ENCODE assay signal across 1 cellular context in genomic region chr13:21987793-21988192, GRCh38.
TF ChIP-seq lines count a peak whose summit lies in the region.

No MANE protein-coding gene starts in this region.

TF ChIP-seq in K562, 482 proteins besides CTCF, POLR2A, EP300 and RAD21 (continued from another document and continues in another):
- no peak for TF ChIP-seq AFF1 (IDR thresholded peaks at IDR 0.05; ENCODE audit: low read depth in 1 of 2, partially characterized antibody in 2 of 2)
- TF ChIP-seq CBX3 (IDR thresholded peaks at IDR 0.05; ENCODE audit: borderline replicate concordance in 1 of 2, low read length in 2 of 2), result no peak
- TF ChIP-seq ETS2 (tag; IDR thresholded peaks at IDR 0.05; ENCODE audit: borderline replicate concordance, poor library complexity, severe bottlenecking), result no peak
- TF ChIP-seq RNF2 (IDR thresholded peaks at IDR 0.05), result no peak
- TF ChIP-seq BRD4 (IDR thresholded peaks at IDR 0.05), result no peak
- TF ChIP-seq ZNF518B (CRISPR knock-in tag; IDR thresholded peaks at IDR 0.05), result no peak
- TF ChIP-seq TBP (optimal IDR thresholded peaks at IDR 0.05; ENCODE audit: low read depth, low read length), result no peak
- TF ChIP-seq ZBTB17 (CRISPR knock-in tag; IDR thresholded peaks at IDR 0.05), result no peak
- TF ChIP-seq PHB2 (IDR thresholded peaks at IDR 0.05; ENCODE audit: low read depth), result no peak
- TF ChIP-seq ZFPM2 (CRISPR knock-in tag; IDR thresholded peaks at IDR 0.05), result no peak
- TF ChIP-seq XRCC3 (IDR thresholded peaks at IDR 0.05), result no peak
- TF ChIP-seq POLR2AphosphoS5 (IDR thresholded peaks at IDR 0.05; ENCODE audit: control insufficient read depth, insufficient read depth, low read depth, low read length), result no peak
- no peak for TF ChIP-seq ZNF639 (CRISPR knock-in tag; conservative IDR thresholded peaks at IDR 0.05 in 1 of 2, IDR thresholded peaks at IDR 0.05 in 1 of 2)
- TF ChIP-seq HDAC1 (IDR thresholded peaks at IDR 0.05), result peak in 1 of 2 experiments; percentile 64; a peak in 1 of 4 replicates
- no peak for TF ChIP-seq EZH2 (IDR thresholded peaks at IDR 0.05; ENCODE audit: borderline replicate concordance, low read depth, low read length)
- peak; percentile 11 for TF ChIP-seq ZFP36 (IDR thresholded peaks at IDR 0.05; ENCODE audit: low read depth, low read length, partially characterized antibody)
- TF ChIP-seq NCOA2 (IDR thresholded peaks at IDR 0.05; ENCODE audit: partially characterized antibody in 2 of 2), result no peak
- no peak for TF ChIP-seq NBN (IDR thresholded peaks at IDR 0.05; ENCODE audit: low read depth)
- TF ChIP-seq IRF1 (CRISPR knock-in tag; IDR thresholded peaks at IDR 0.05; ENCODE audit: borderline replicate concordance), result no peak
- TF ChIP-seq ATF2 (CRISPR knock-in tag; IDR thresholded peaks at IDR 0.05), result no peak
- no peak for TF ChIP-seq FOXA1 (IDR thresholded peaks at IDR 0.05; ENCODE audit: borderline replicate concordance)
- TF ChIP-seq ZNF354B (CRISPR knock-in tag; IDR thresholded peaks at IDR 0.05), result no peak
- no peak for TF ChIP-seq ID3 (CRISPR knock-in tag; IDR thresholded peaks at IDR 0.05)
- TF ChIP-seq ID3 (tag; IDR thresholded peaks at IDR 0.05), result no peak
- no peak for TF ChIP-seq MBD1 (CRISPR knock-in tag; IDR thresholded peaks at IDR 0.05)
- TF ChIP-seq RBM17 (IDR thresholded peaks at IDR 0.05; ENCODE audit: borderline replicate concordance, low read depth, low read length), result no peak
- TF ChIP-seq MAX (CRISPR knock-in tag; IDR thresholded peaks at IDR 0.05), result no peak
- TF ChIP-seq SLC30A9 (CRISPR knock-in tag; IDR thresholded peaks at IDR 0.05), result no peak
- no peak for TF ChIP-seq CREB5 (CRISPR knock-in tag; IDR thresholded peaks at IDR 0.05)
- TF ChIP-seq BRD9 (IDR thresholded peaks at IDR 0.05; ENCODE audit: low read depth, partially characterized antibody), result no peak
- TF ChIP-seq HNRNPL (IDR thresholded peaks at IDR 0.05; ENCODE audit: low read depth, low read length), result no peak
- no peak for TF ChIP-seq RBBP5 (IDR thresholded peaks at IDR 0.05; ENCODE audit: borderline replicate concordance, insufficient read depth, low read length, poor library complexity, severe bottlenecking)
- no peak for TF ChIP-seq ZNF764 (CRISPR knock-in tag; IDR thresholded peaks at IDR 0.05; ENCODE audit: low read depth)
- TF ChIP-seq KHSRP (IDR thresholded peaks at IDR 0.05), result no peak
- no peak for TF ChIP-seq CEBPG (CRISPR knock-in tag; IDR thresholded peaks at IDR 0.05)
- no peak for TF ChIP-seq CEBPG (tag; conservative IDR thresholded peaks at IDR 0.05 in 1 of 2, IDR thresholded peaks at IDR 0.05 in 1 of 2)
- TF ChIP-seq RBFOX2 (IDR thresholded peaks at IDR 0.05; ENCODE audit: low read depth, low read length), result no peak
- TF ChIP-seq ZNF239 (CRISPR knock-in tag; IDR thresholded peaks at IDR 0.05), result no peak
- TF ChIP-seq ATF3 (IDR thresholded peaks at IDR 0.05), result peak; percentile 50; the same call in 1 of the 2 replicates
- no peak for TF ChIP-seq ATF3 (CRISPR knock-in tag; conservative IDR thresholded peaks at IDR 0.05)
- no peak for TF ChIP-seq CBFB (CRISPR knock-in tag; IDR thresholded peaks at IDR 0.05)
- peak; percentile 63; the same call in 1 of the 2 replicates for TF ChIP-seq ZKSCAN8 (CRISPR knock-in tag; IDR thresholded peaks at IDR 0.05)
- TF ChIP-seq ZNF644 (tag; IDR thresholded peaks at IDR 0.05; ENCODE audit: low read depth), result no peak
- TF ChIP-seq ZBED1 (IDR thresholded peaks at IDR 0.05), result no peak
- no peak for TF ChIP-seq PHB (CRISPR knock-in tag; IDR thresholded peaks at IDR 0.05)
- no peak for TF ChIP-seq KDM2B (CRISPR knock-in tag; IDR thresholded peaks at IDR 0.05)
- TF ChIP-seq CREM (IDR thresholded peaks at IDR 0.05; ENCODE audit: low read depth), result peak; percentile 30; the same call in 1 of the 2 replicates
- no peak for TF ChIP-seq POLR3A (IDR thresholded peaks at IDR 0.05; ENCODE audit: borderline replicate concordance, extremely low read depth, insufficient read depth, insufficient read length)
- TF ChIP-seq MYBL2 (IDR thresholded peaks at IDR 0.05; ENCODE audit: low read depth), result no peak
- TF ChIP-seq MYBL2 (CRISPR knock-in tag; IDR thresholded peaks at IDR 0.05; ENCODE audit: borderline replicate concordance), result no peak
- TF ChIP-seq THAP12 (CRISPR knock-in tag; IDR thresholded peaks at IDR 0.05), result no peak
